12 cellular contexts compared by ENCODE assay signal in genomic region chr15:67118808-67119207, GRCh38. TPM values are rescaled to one million over a fixed set of nuclear protein-coding genes. Genes with fewer than 3 reads are reported as not detected.
A peak's percentile ranks its signal among the peaks of the same experiment; 100 is the strongest.
DNase-seq lines count a peak whose midpoint lies in the region; ATAC-seq and TF ChIP-seq lines count a peak whose summit lies in the region.
"Had no signal": no experiment of that assay in that cellular context is flagged by ENCODE, and none has a peak within 500 bp of the region (broad histone marks: within the 10 kb centered on the region; RNA-seq: fewer than 3 reads in every experiment).

No MANE protein-coding gene starts in this region.

- DNase-seq in MCF 10A (ENCODE audit: unreplicated experiment) (no peak), mammary epithelial cell (no peak), foreskin keratinocyte (no peak), vagina (ENCODE audit: extremely low spot score in 2 of 2) (no peak), tibial nerve (ENCODE audit: low spot score in 2 of 2) (no peak)
- DNase-seq in activated T-helper 1 cell treated with anti-CD3 and anti-CD28 coated beads, Interleukin-12 subunit alpha, Interleukin-12 subunit beta, Interleukin-2, Interleukin-4 antibody, amounts not matched to agents 30 ng/mL and 10 ng/mL and 1 ng/mL, durations not matched to agents 14 hours and 24 hours and 36 hours (ENCODE audit: low spot score): no peak
- DNase-seq: AML-193, endodermal cell, heart right ventricle had no signal

- intact Hi-C loops in MCF 10A (cut with micrococcal nuclease) (no loop called here), mammary epithelial cell (cut with micrococcal nuclease) (no loop called here), vagina (cut with DNase I) (no loop called here)
- intact Hi-C loops in activated T-helper 1 cell treated with anti-CD3 and anti-CD28 coated beads, Interleukin-12 subunit alpha, Interleukin-12 subunit beta, Interleukin-2, Interleukin-4 antibody, amounts not matched to agents 30 ng/mL and 10 ng/mL and 1 ng/mL, durations not matched to agents 14 hours and 24 hours and 36 hours (cut with micrococcal nuclease): no loop called here

- H3K27ac Mint-ChIP-seq in MCF 10A (ENCODE audit: low read depth, unreplicated experiment): peak overlapping the region; percentile 97
- H3K27ac Mint-ChIP-seq in activated T-helper 1 cell treated with anti-CD3 and anti-CD28 coated beads, Interleukin-12 subunit alpha, Interleukin-12 subunit beta, Interleukin-2, Interleukin-4 antibody, amounts not matched to agents 30 ng/mL and 10 ng/mL and 1 ng/mL, durations not matched to agents 14 hours and 24 hours and 36 hours: peak overlapping the region; percentile 97
- H3K27ac Mint-ChIP-seq: endodermal cell had no signal

- POLR2A ChIA-PET in MCF 10A (lab: Yijun Ruan, JAX): interaction anchor here (1.0 to 7.9 kb wide), 4 partner anchors 9 to 15 kb away, joined by 3 to 63 read pairs (median 6); no protein-coding TSS in a partner anchor

- ATAC-seq in foreskin keratinocyte: peak; percentile 34
- no peak for ATAC-seq in GM18498 (IDR thresholded peaks at IDR 0.05; ENCODE audit: unreplicated experiment)
- ATAC-seq in HG03521 (IDR thresholded peaks at IDR 0.05; ENCODE audit: unreplicated experiment): no peak
- ATAC-seq: heart right ventricle had no signal

- no peaks in the 10 kb centered on the region for H3K27me3 Mint-ChIP-seq in MCF 10A (ENCODE audit: insufficient read depth, unreplicated experiment)
- no peaks in the 10 kb centered on the region for H3K27me3 Mint-ChIP-seq in activated T-helper 1 cell treated with anti-CD3 and anti-CD28 coated beads, Interleukin-12 subunit alpha, Interleukin-12 subunit beta, Interleukin-2, Interleukin-4 antibody, amounts not matched to agents 30 ng/mL and 10 ng/mL and 1 ng/mL, durations not matched to agents 14 hours and 24 hours and 36 hours (ENCODE audit: insufficient read depth)

- no peaks in the 10 kb centered on the region for H3K36me3 Mint-ChIP-seq in MCF 10A (ENCODE audit: insufficient read depth, unreplicated experiment)
- peaks cover 50% of the 10 kb centered on the region for H3K36me3 Mint-ChIP-seq in activated T-helper 1 cell treated with anti-CD3 and anti-CD28 coated beads, Interleukin-12 subunit alpha, Interleukin-12 subunit beta, Interleukin-2, Interleukin-4 antibody, amounts not matched to agents 30 ng/mL and 10 ng/mL and 1 ng/mL, durations not matched to agents 14 hours and 24 hours and 36 hours (ENCODE audit: low read depth)

- H4K20me1 ChIP-seq in mammary epithelial cell (ENCODE audit: insufficient read depth, low read length): no peaks in the 10 kb centered on the region

- no peak overlapping the region for H3K9ac ChIP-seq in mammary epithelial cell (ENCODE audit: insufficient read depth, low read length)

- no peak for TF ChIP-seq EP300 in tibial nerve (IDR thresholded peaks at IDR 0.05)

- no peaks in the 10 kb centered on the region for H3K9me3 Mint-ChIP-seq in MCF 10A (ENCODE audit: unreplicated experiment)
- peaks cover 4% of the 10 kb centered on the region for H3K9me3 Mint-ChIP-seq in activated T-helper 1 cell treated with anti-CD3 and anti-CD28 coated beads, Interleukin-12 subunit alpha, Interleukin-12 subunit beta, Interleukin-2, Interleukin-4 antibody, amounts not matched to agents 30 ng/mL and 10 ng/mL and 1 ng/mL, durations not matched to agents 14 hours and 24 hours and 36 hours
- H3K9me3 Mint-ChIP-seq: endodermal cell had no signal

- H3K79me2 ChIP-seq in mammary epithelial cell (ENCODE audit: insufficient read depth, low read length): peaks cover 93% of the 10 kb centered on the region

- H3K4me3 Mint-ChIP-seq in MCF 10A (ENCODE audit: unreplicated experiment): no peak overlapping the region
- peak overlapping the region; percentile 65 for H3K4me3 Mint-ChIP-seq in activated T-helper 1 cell treated with anti-CD3 and anti-CD28 coated beads, Interleukin-12 subunit alpha, Interleukin-12 subunit beta, Interleukin-2, Interleukin-4 antibody, amounts not matched to agents 30 ng/mL and 10 ng/mL and 1 ng/mL, durations not matched to agents 14 hours and 24 hours and 36 hours
- H3K4me3 Mint-ChIP-seq: endodermal cell had no signal

- no peaks in the 10 kb centered on the region for H3K27me3 ChIP-seq in mammary epithelial cell (ENCODE audit: insufficient read depth, low read length)
- no peaks in the 10 kb centered on the region for H3K27me3 ChIP-seq in foreskin keratinocyte
- H3K27me3 ChIP-seq in vagina: no peaks in the 10 kb centered on the region
- H3K27me3 ChIP-seq in tibial nerve: no peaks in the 10 kb centered on the region
- H3K27me3 ChIP-seq: ascending aorta, heart right ventricle had no signal

- dilution Hi-C loops in mammary epithelial cell (cut with HindIII; ENCODE audit: low sequenced_read_pairs): no loop called here

- 79% methylated on average over 5 of the region's 5 CpGs for WGBS in mammary epithelial cell (ENCODE audit: low coverage, missing lambda C conversion rate)
- 97 to 99% methylated on average over 5 of the region's 5 CpGs for WGBS in tibial nerve, 2 donors

- TF ChIP-seq CTCF in MCF 10A (IDR thresholded peaks at IDR 0.05; ENCODE audit: unreplicated experiment) (no peak), mammary epithelial cell (conservative IDR thresholded peaks at IDR 0.05 in 1 of 2, IDR thresholded peaks at IDR 0.05 in 1 of 2; ENCODE audit: extremely low read depth in 1 of 2, insufficient read depth in 1 of 2, low read depth in 1 of 2, low read length in 2 of 2) (no peak), foreskin keratinocyte (conservative IDR thresholded peaks at IDR 0.05) (no peak), vagina (IDR thresholded peaks at IDR 0.05) (no peak), tibial nerve (IDR thresholded peaks at IDR 0.05) (no peak)

- H3K9me3 ChIP-seq in mammary epithelial cell (replicated peaks; ENCODE audit: insufficient read depth, low read length) (no peaks in the 10 kb centered on the region), vagina (no peaks in the 10 kb centered on the region), tibial nerve (no peaks in the 10 kb centered on the region)
- H3K9me3 ChIP-seq: ascending aorta, heart right ventricle had no signal

- peaks cover 46% of the 10 kb centered on the region for H3K4me1 Mint-ChIP-seq in MCF 10A (ENCODE audit: insufficient read depth, unreplicated experiment)
- H3K4me1 Mint-ChIP-seq in activated T-helper 1 cell treated with anti-CD3 and anti-CD28 coated beads, Interleukin-12 subunit alpha, Interleukin-12 subunit beta, Interleukin-2, Interleukin-4 antibody, amounts not matched to agents 30 ng/mL and 10 ng/mL and 1 ng/mL, durations not matched to agents 14 hours and 24 hours and 36 hours (ENCODE audit: low read depth): peaks cover 96% of the 10 kb centered on the region

- no peak overlapping the region for H3K4me2 ChIP-seq in mammary epithelial cell (ENCODE audit: insufficient read depth, low read depth, low read length)

- CTCF ChIA-PET in MCF 10A (lab: Yijun Ruan, JAX): interaction anchor here (0.5 to 0.6 kb wide), 2 partner anchors 122 to 277 kb away, joined by 3 read pairs; no protein-coding TSS in a partner anchor
- CTCF ChIA-PET in mammary epithelial cell (lab: Charles Lee; ENCODE audit: low non-redundant PET): no interaction called here

- in situ Hi-C loops in mammary epithelial cell (cut with MboI; ENCODE audit: low sequenced_read_pairs in 2 of 2): no loop called here

- no peak overlapping the region for H2AFZ ChIP-seq in mammary epithelial cell (ENCODE audit: low read depth, low read length)

- H3K4me1 ChIP-seq in mammary epithelial cell (ENCODE audit: insufficient read depth, low read length) (peaks cover 60% of the 10 kb centered on the region), foreskin keratinocyte (peaks cover 42% of the 10 kb centered on the region), vagina (peaks cover 93% of the 10 kb centered on the region), tibial nerve (peaks cover 0 to 85% (median 62%) of the 10 kb centered on the region in 4 donors)

- H3K4me3 ChIP-seq in mammary epithelial cell (replicated peaks in 1 of 3; ENCODE audit: insufficient read depth in 1 of 3, low read depth in 2 of 3, low read length in 3 of 3) (no peak overlapping the region), vagina (no peak overlapping the region), tibial nerve (no peak overlapping the region)
- H3K4me3 ChIP-seq: ascending aorta, heart right ventricle had no signal

- H3K36me3 ChIP-seq in mammary epithelial cell (ENCODE audit: insufficient read depth, low read length) (peaks cover 2% of the 10 kb centered on the region), vagina (no peaks in the 10 kb centered on the region), tibial nerve (no peaks in the 10 kb centered on the region)
- H3K36me3 ChIP-seq: ascending aorta, heart right ventricle had no signal

- TF ChIP-seq POLR2A in vagina (IDR thresholded peaks at IDR 0.05) (no peak), tibial nerve (IDR thresholded peaks at IDR 0.05) (no peak)

- BruUV-seq in MCF 10A (replicated peaks; lab: Mats Ljungman, UMichigan): no TSS peak
- no TSS peak for BruUV-seq in mammary epithelial cell (replicated peaks; lab: Mats Ljungman, UMichigan)

- no peak overlapping the region for H3K27ac ChIP-seq in mammary epithelial cell (ENCODE audit: insufficient read depth, low read depth, low read length)
- H3K27ac ChIP-seq in foreskin keratinocyte: peak overlapping the region; percentile 30
- H3K27ac ChIP-seq in vagina: peak overlapping the region; percentile 87
- H3K27ac ChIP-seq in tibial nerve: no peak overlapping the region

RNA-seq across cellular contexts. Expression of gene SMAD3, which starts 53.4 kb away (rescaled TPM):
- total RNA-seq in MCF 10A (2022): 19.9 and 26.1 TPM in 2 replicates
- total RNA-seq in mammary epithelial cell: 10 to 100 TPM in 1 of 2 donors, 1 to 10 TPM in 1; 8.7 to 41.0 TPM
- polyA plus RNA-seq in mammary epithelial cell: 29.2 TPM
- polyA minus RNA-seq in mammary epithelial cell: 60.6 TPM
- total RNA-seq in activated T-helper 1 cell treated with anti-CD3 and anti-CD28 coated beads, Interleukin-12 subunit alpha, Interleukin-12 subunit beta, Interleukin-2, Interleukin-4 antibody, amounts not matched to agents 30 ng/mL and 10 ng/mL and 1 ng/mL, durations not matched to agents 14 hours and 24 hours and 36 hours: 80.2 and 80.4 TPM in 2 replicates
- 49.9 and 57.4 TPM in 2 replicates for total RNA-seq in foreskin keratinocyte
- 27.2 and 29.4 TPM in 2 replicates for polyA plus RNA-seq in foreskin keratinocyte
- total RNA-seq in vagina: 53.5 TPM
- total RNA-seq in tibial nerve: 10 to 100 TPM; 36.3 to 68.6 (median 44.1) TPM

Comparison
In these comparisons a context has a peak if more than half of its experiments do, and no peak if none do; other contexts are left out.
1. H3K27ac ChIP-seq: peak in foreskin keratinocyte (single experiment) and vagina (single experiment); none in mammary epithelial cell (single experiment) and tibial nerve (0 of 4).